In genomic region chr3:46578973-46579755, GRCh38 we compare ENCODE assay signal across 18 cellular contexts. TPM values are rescaled to one million over a fixed set of nuclear protein-coding genes. Genes with fewer than 3 reads are reported as not detected.
DNase-seq lines count a peak whose midpoint lies in the region; ATAC-seq and TF ChIP-seq lines count a peak whose summit lies in the region.
"Had no signal": no experiment of that assay in that cellular context is flagged by ENCODE, and none has a peak within 500 bp of the region (broad histone marks: within the 10 kb centered on the region; RNA-seq: fewer than 3 reads in every experiment).

No MANE protein-coding gene starts in this region.

- 51% methylated on average over 10 of the region's 10 CpGs for WGBS in liver

- DNase-seq in AML-193 (lab: John Stamatoyannopoulos, UW) (peak; percentile 12 to 15), SW480 (ENCODE audit: low spot score) (peak; percentile 81), AG08395 (ENCODE audit: low spot score) (no peak), T-cell (no peak), NCI-H2107 (lab: John Stamatoyannopoulos, UW) (no peak)
- DNase-seq in stimulated activated naive CD4-positive, alpha-beta T cell (lab: John Stamatoyannopoulos, UW), result no peak
- DNase-seq: activated B cell treated with CpG ODN at 0.5 μM for 24 hours, DMS79, MM.1S, NCI-H510A treated with DMSO at 0.1 percent for 48 hours had no signal

- no peak for ATAC-seq in T-cell (replicated peaks in 1 of 4)
- ATAC-seq: Right ventricle myocardium inferior had no signal

- no peaks in the 10 kb centered on the region for H3K36me3 Mint-ChIP-seq in T-cell
- H3K36me3 Mint-ChIP-seq: mesothelial cell of epicardium had no signal

- no peaks in the 10 kb centered on the region for H3K27me3 ChIP-seq in liver (ENCODE audit: control insufficient read depth in 4 of 4, insufficient read depth in 4 of 4, low read length in 3 of 4)

- no peak overlapping the region for H3K27ac ChIP-seq in liver (ENCODE audit: low read depth in 1 of 2, low read length in 2 of 2)
- H3K27ac ChIP-seq: prostate gland had no signal

- peaks cover 3 to 5% of the 10 kb centered on the region in 2 donors for H3K27me3 Mint-ChIP-seq in T-cell

- no peak for TF ChIP-seq CTCF in liver (IDR thresholded peaks at IDR 0.05; ENCODE audit: low read depth, low read length, missing input control)

- no peaks in the 10 kb centered on the region for H3K9me3 ChIP-seq in liver (ENCODE audit: control insufficient read depth in 4 of 4, low read length in 3 of 4)
- H3K9me3 ChIP-seq: prostate gland had no signal

- H3K4me1 Mint-ChIP-seq in T-cell, result peaks cover 8 to 11% (median 9%) of the 10 kb centered on the region in 3 donors

- H3K36me3 ChIP-seq in liver (ENCODE audit: control insufficient read depth in 4 of 4, insufficient read depth in 3 of 4, low read depth in 1 of 4, low read length in 3 of 4), result no peaks in the 10 kb centered on the region
- H3K36me3 ChIP-seq: prostate gland had no signal

- no peak for TF ChIP-seq EP300 in Ishikawa (IDR thresholded peaks at IDR 0.05; ENCODE audit: borderline replicate concordance)

- CTCF ChIA-PET in T-cell (lab: Charles Lee), result no interaction called here

- H3K27ac Mint-ChIP-seq in T-cell, result no peak overlapping the region
- H3K27ac Mint-ChIP-seq: activated B cell treated with CpG ODN at 0.5 μM for 24 hours, mesothelial cell of epicardium had no signal

- TF ChIP-seq RAD21 in Ishikawa (IDR thresholded peaks at IDR 0.05; ENCODE audit: low read depth) (no peak), liver (IDR thresholded peaks at IDR 0.05) (no peak)

- no peaks in the 10 kb centered on the region for H3K9me3 Mint-ChIP-seq in T-cell
- H3K9me3 Mint-ChIP-seq: activated B cell treated with CpG ODN at 0.5 μM for 24 hours, mesothelial cell of epicardium had no signal

- no peak overlapping the region for H3K4me3 ChIP-seq in liver (ENCODE audit: low read depth in 1 of 3, low read length in 3 of 3)
- H3K4me3 ChIP-seq: prostate gland had no signal

- POLR2A ChIA-PET in T-cell (lab: Charles Lee), result no interaction called here

- peaks cover 14 to 37% (median 24%) of the 10 kb centered on the region in 4 donors for H3K4me1 ChIP-seq in liver (ENCODE audit: control insufficient read depth in 4 of 4, insufficient read depth in 4 of 4, low read length in 3 of 4)
- H3K4me1 ChIP-seq: prostate gland had no signal

- H3K4me3 Mint-ChIP-seq in T-cell, result no peak overlapping the region
- H3K4me3 Mint-ChIP-seq: activated B cell treated with CpG ODN at 0.5 μM for 24 hours, mesothelial cell of epicardium had no signal

- H3K9ac ChIP-seq in liver (ENCODE audit: low read depth in 1 of 2, low read length in 2 of 2), result no peak overlapping the region

TF ChIP-seq in Ishikawa, 13 proteins besides CTCF, POLR2A, EP300 and RAD21:
- TF ChIP-seq MAX (IDR thresholded peaks at IDR 0.05) (no peak), YY1 (IDR thresholded peaks at IDR 0.05; ENCODE audit: low read depth) (no peak), CREB1 (IDR thresholded peaks at IDR 0.05; ENCODE audit: low read depth) (no peak), FOXM1 (IDR thresholded peaks at IDR 0.05; ENCODE audit: borderline replicate concordance, low read depth) (no peak), NFIC (IDR thresholded peaks at IDR 0.05) (peak; percentile 68)

TF ChIP-seq in liver, 16 proteins besides CTCF, POLR2A, EP300 and RAD21:
- TF ChIP-seq MAX (IDR thresholded peaks at IDR 0.05) (peak; percentile 19), GABPA (IDR thresholded peaks at IDR 0.05 in 1 of 2, conservative IDR thresholded peaks at IDR 0.05 in 1 of 2) (no peak), YY1 (IDR thresholded peaks at IDR 0.05) (peak; percentile 23)

RNA-seq across cellular contexts. Expression of gene LRRC2, which starts 13.1 kb away (rescaled TPM):
- total RNA-seq in liver (1 to 10 TPM in 1 of 2 donors, under 1 TPM in 1; 0.93 to 6.6 TPM), T-cell (1 to 10 TPM in 3 of 5 donors, under 1 TPM in 2; 0.30 to 1.9 (median 1.0) TPM)
- 1 to 10 TPM; 1.9 to 7.6 TPM for polyA plus RNA-seq in liver
- total RNA-seq: activated B cell treated with CpG ODN at 0.5 μM for 24 hours had no signal

RNA-seq across cellular contexts. Expression of gene FAM240A, which starts 33.2 kb away (rescaled TPM):
- total RNA-seq in liver, result not detected
- polyA plus RNA-seq in liver, result not detected
- not detected for total RNA-seq in T-cell
- total RNA-seq: activated B cell treated with CpG ODN at 0.5 μM for 24 hours, cerebellum, fibroblast of lung, mesothelial cell of epicardium, Right ventricle myocardium inferior, urinary bladder had no signal
- polyA plus RNA-seq: fibroblast of lung, urinary bladder had no signal

Comparison
In these comparisons a context has a peak if more than half of its experiments do, and no peak if none do; other contexts are left out.
1. DNase-seq: peak in AML-193 (2 of 2) and SW480 (single experiment); none in AG08395 (single experiment), T-cell (0 of 34), stimulated activated naive CD4-positive, alpha-beta T cell (0 of 6) and NCI-H2107 (single experiment).